Comparison of ENCODE assay signal across 8 cellular contexts in the genomic region with DNA sequence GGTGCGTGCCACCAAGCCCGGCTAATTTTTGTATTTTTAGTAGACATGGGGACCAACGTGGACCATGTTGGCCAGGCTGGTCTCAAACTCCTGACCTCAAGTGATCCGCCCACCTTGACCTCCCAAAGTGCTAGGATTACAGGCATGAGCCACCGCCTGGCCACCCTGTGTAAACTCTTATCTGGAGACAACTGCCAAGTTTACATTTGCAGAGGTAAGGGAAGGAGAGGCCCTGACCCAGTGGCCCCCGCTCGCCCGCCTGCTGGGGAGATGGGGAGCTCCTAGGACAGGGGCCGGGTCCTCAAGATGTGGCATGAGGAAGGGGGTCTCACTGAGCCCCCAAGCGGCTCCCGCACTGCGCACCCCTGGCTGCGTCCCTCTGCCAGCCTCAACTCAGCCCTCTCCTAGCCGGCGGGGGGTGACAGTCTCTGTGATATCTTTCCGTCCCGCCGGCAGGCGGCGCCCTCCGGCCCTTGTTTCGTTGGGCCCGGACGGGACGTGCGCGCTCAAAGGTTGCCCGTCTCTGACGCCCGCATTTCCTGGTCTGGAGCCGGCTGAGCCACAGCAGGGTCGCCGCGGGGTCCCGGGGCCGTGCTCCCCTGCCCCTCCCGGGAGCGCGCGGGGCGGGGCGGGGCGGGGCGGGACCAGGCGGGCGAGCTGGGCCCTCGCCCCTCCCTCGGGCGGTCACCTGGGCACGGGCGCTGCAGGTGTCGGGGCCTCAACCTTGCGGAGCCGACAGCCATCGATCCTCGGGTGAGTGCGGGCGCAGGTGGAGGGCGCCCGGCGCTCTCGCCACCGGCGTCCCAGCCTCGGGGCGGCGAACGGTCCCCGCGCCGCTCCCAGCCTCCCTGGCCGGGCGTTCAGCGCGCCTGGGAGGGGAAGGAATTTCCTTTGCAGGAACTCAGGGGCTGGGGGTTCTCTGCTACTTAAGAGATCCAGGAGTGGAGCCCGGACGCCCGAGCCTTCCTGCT. TPM values are rescaled to one million over a fixed set of nuclear protein-coding genes. Genes with fewer than 3 reads are reported as not detected.
DNase-seq lines count a peak whose midpoint lies in the region; ATAC-seq, FAIRE-seq and TF ChIP-seq lines count a peak whose summit lies in the region.

A gene with protein sequence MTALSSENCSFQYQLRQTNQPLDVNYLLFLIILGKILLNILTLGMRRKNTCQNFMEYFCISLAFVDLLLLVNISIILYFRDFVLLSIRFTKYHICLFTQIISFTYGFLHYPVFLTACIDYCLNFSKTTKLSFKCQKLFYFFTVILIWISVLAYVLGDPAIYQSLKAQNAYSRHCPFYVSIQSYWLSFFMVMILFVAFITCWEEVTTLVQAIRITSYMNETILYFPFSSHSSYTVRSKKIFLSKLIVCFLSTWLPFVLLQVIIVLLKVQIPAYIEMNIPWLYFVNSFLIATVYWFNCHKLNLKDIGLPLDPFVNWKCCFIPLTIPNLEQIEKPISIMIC (plus strand): TSS at position 533 of the 971 bp plus-strand sequence. CDS start 45,978 bp downstream, outside the sequence.

- TF ChIP-seq CTCF in CD14-positive monocyte (IDR thresholded peaks at IDR 0.05) (peak; percentile 91), H1 (IDR thresholded peaks at IDR 0.05; ENCODE audit: control extremely low read depth in 1 of 3, insufficient read depth in 1 of 3, low read depth in 1 of 3, low read length in 3 of 3) (peak; percentile 78 to 85 (median 83)), mesothelial cell of epicardium (IDR thresholded peaks at IDR 0.05; ENCODE audit: unreplicated experiment) (peak; percentile 81)

- CTCF ChIA-PET in activated CD4-positive, alpha-beta memory T cell treated with anti-CD3 and anti-CD28 coated beads for 36 hours (lab: Charles Lee) = interaction anchor here (0.9 to 1.7 kb wide), 6 partner anchors 9 to 70 kb away, joined by 3 to 12 read pairs (median 4); no protein-coding TSS in a partner anchor
- CTCF ChIA-PET in H1 (lab: Charles Lee; ENCODE audit: partially characterized antibody) = interaction anchor here (0.8 to 3.0 kb wide), 4 partner anchors 17 to 216 kb away, joined by 3 to 17 read pairs (median 4); no protein-coding TSS in a partner anchor

- WGBS in H1 (ENCODE audit: extremely low coverage in 1 of 2, insufficient coverage in 1 of 2, insufficient read length in 1 of 2, insufficient replicate concordance in 2 of 2, low coverage in 1 of 2, low lambda C conversion rate in 2 of 2, missing lambda C conversion rate in 1 of 2), 2 experiments = 8% methylated on average over 62 of the region's 78 CpGs; no CpG with 5 or more reads in 1 of the 2 experiments

- H3K79me1 ChIP-seq in H1 (ENCODE audit: low read depth, low read length) = no peaks in the 10 kb centered on the region

- H3K56ac ChIP-seq in H1 (replicated peaks; ENCODE audit: insufficient read length, low read depth, low read length) = peak within 1 kb of the TSS; percentile 39

- H4K91ac ChIP-seq in H1 (replicated peaks; ENCODE audit: insufficient read length, low read length) = peak within 1 kb of the TSS; percentile 29

- no peaks in the 10 kb centered on the region for H3K9me3 ChIP-seq in H1 (ENCODE audit: insufficient read depth in 2 of 2, low read depth in 1 of 2, low read length in 1 of 2)

- POLR2A ChIA-PET in activated CD4-positive, alpha-beta memory T cell treated with anti-CD3 and anti-CD28 coated beads for 36 hours (lab: Charles Lee) = no interaction called here
- POLR2A ChIA-PET in H1 (lab: Charles Lee; ENCODE audit: partially characterized antibody) = interaction anchor here (0.6 kb wide), 1 partner anchor 51 kb away, joined by 3 read pairs; no protein-coding TSS in a partner anchor

- TF ChIP-seq EP300 in H1 (IDR thresholded peaks at IDR 0.05; ENCODE audit: borderline replicate concordance in 1 of 2, low read depth in 2 of 2, low read length in 2 of 2) = no peak

- H4K20me1 ChIP-seq in H1 (replicated peaks in 1 of 2; ENCODE audit: control insufficient read depth in 1 of 2, insufficient read depth in 2 of 2, low read length in 2 of 2) = no peaks in the 10 kb centered on the region

- peak within 1 kb of the TSS in 3 of 4 experiments; percentile 6 to 20 (median 10); a peak in 3 of 7 replicates for H3K9ac ChIP-seq in H1 (replicated peaks in 1 of 4; ENCODE audit: extremely low read depth in 1 of 4, low read depth in 3 of 4, low read length in 3 of 4)

- peak within 1 kb of the TSS; percentile 69 to 79 for H3K4me2 ChIP-seq in H1 (ENCODE audit: insufficient read depth in 1 of 2, low read depth in 2 of 2, low read length in 2 of 2)

- peak within 1 kb of the TSS; percentile 83; the same call in 1 of the 2 replicates for H2AFZ ChIP-seq in H1 (ENCODE audit: low read length)

- peak within 1 kb of the TSS; percentile 78 to 89 (median 82) for H3K27ac Mint-ChIP-seq in CD14-positive monocyte
- no peak within 1 kb of the TSS for H3K27ac Mint-ChIP-seq in activated CD4-positive, alpha-beta memory T cell treated with anti-CD3 and anti-CD28 coated beads for 36 hours
- no peak within 1 kb of the TSS for H3K27ac Mint-ChIP-seq in mesothelial cell of epicardium

- H3K23ac ChIP-seq in H1 (ENCODE audit: insufficient read length) = no peak within 1 kb of the TSS

- peaks cover 2 to 7% (median 5%) of the 10 kb centered on the region in 7 donors for H3K9me3 Mint-ChIP-seq in CD14-positive monocyte
- H3K9me3 Mint-ChIP-seq in activated CD4-positive, alpha-beta memory T cell treated with anti-CD3 and anti-CD28 coated beads for 36 hours = peaks cover 4% of the 10 kb centered on the region
- H3K9me3 Mint-ChIP-seq in mesothelial cell of epicardium = no peaks in the 10 kb centered on the region

- no peak within 1 kb of the TSS for H2BK5ac ChIP-seq in H1 (ENCODE audit: low read depth, low read length)

- ATAC-seq in HG03354 (IDR thresholded peaks at IDR 0.05; ENCODE audit: poor library complexity, severe bottlenecking, unreplicated experiment) = peak; percentile 91

- TF ChIP-seq RAD21 in H1 (IDR thresholded peaks at IDR 0.05 in 1 of 2, conservative IDR thresholded peaks at IDR 0.05 in 1 of 2; ENCODE audit: low read depth in 2 of 2, low read length in 2 of 2) = peak; percentile 39 to 68; a peak in 3 of 4 replicates

- H3K4me3 Mint-ChIP-seq in CD14-positive monocyte (peak within 1 kb of the TSS; percentile 93 to 94), mesothelial cell of epicardium (peak within 1 kb of the TSS; percentile 78)
- H3K4me3 Mint-ChIP-seq in activated CD4-positive, alpha-beta memory T cell treated with anti-CD3 and anti-CD28 coated beads for 36 hours = peak within 1 kb of the TSS; percentile 82

- no peaks in the 10 kb centered on the region for H3K27me3 ChIP-seq in H1 (replicated peaks in 1 of 4; ENCODE audit: control insufficient read depth in 3 of 4, extremely low read depth in 1 of 4, insufficient read depth in 3 of 4, low read length in 3 of 4)

- intact Hi-C loops in CD14-positive monocyte (cut with micrococcal nuclease) = loop anchor here (5.0 to 10.0 kb wide), 3 partner anchors 53 to 270 kb away; a partner anchor contains a TSS
- intact Hi-C loops in activated CD4-positive, alpha-beta memory T cell treated with anti-CD3 and anti-CD28 coated beads for 36 hours (cut with micrococcal nuclease) = loop anchor here (1.0 to 5.0 kb wide), 5 partner anchors 9 to 275 kb away; a partner anchor contains a TSS

- H3K14ac ChIP-seq in H1 (ENCODE audit: insufficient read length) = no peak within 1 kb of the TSS

- H4K5ac ChIP-seq in H1 (ENCODE audit: insufficient read length, low read depth, low read length) = no peak within 1 kb of the TSS

- peak within 1 kb of the TSS; percentile 54 to 81 (median 76) for H3K4me3 ChIP-seq in H1 (ENCODE audit: extremely low read depth in 1 of 4, insufficient read depth in 2 of 4, low read depth in 3 of 4, low read length in 4 of 4)

- H3K4ac ChIP-seq in H1 (replicated peaks; ENCODE audit: insufficient read length, low read depth, low read length) = no peak within 1 kb of the TSS

- H3K36me3 Mint-ChIP-seq in CD14-positive monocyte = peaks cover 10 to 15% of the 10 kb centered on the region in 2 donors
- no peaks in the 10 kb centered on the region for H3K36me3 Mint-ChIP-seq in activated CD4-positive, alpha-beta memory T cell treated with anti-CD3 and anti-CD28 coated beads for 36 hours
- H3K36me3 Mint-ChIP-seq in mesothelial cell of epicardium = peaks cover 1% of the 10 kb centered on the region

- H3K23me2 ChIP-seq in H1 (ENCODE audit: low read depth, low read length) = peaks cover 7% of the 10 kb centered on the region; the same call in 1 of the 2 replicates

- DNase-seq in CD14-positive monocyte (ENCODE audit: low spot score) = peak; percentile 82
- peak; percentile 75 for DNase-seq in GM19238 (ENCODE audit: insufficient read length, low spot score)
- peak; percentile 93 for DNase-seq in NCI-H510A (lab: John Stamatoyannopoulos, UW)
- DNase-seq in activated CD4-positive, alpha-beta memory T cell treated with anti-CD3 and anti-CD28 coated beads for 36 hours = peak; percentile 89
- DNase-seq in H1 (ENCODE audit: low read depth in 1 of 2, low spot score in 2 of 2) = peak; percentile 54 to 97
- DNase-seq in mesothelial cell of epicardium (ENCODE audit: low spot score in 2 of 2, unreplicated experiment in 2 of 2) = peak; percentile 58 to 77
- DNase-seq in stimulated activated CD8-positive, alpha-beta memory T cell treated with anti-CD3 and anti-CD28 coated beads, Interleukin-4, amount 100 ng/mL, for 1 hour (ENCODE audit: low read depth in 2 of 2, low spot score in 1 of 2) = peak; percentile 36 to 62

- no peak for TF ChIP-seq POLR2A in H1 (IDR thresholded peaks at IDR 0.05; ENCODE audit: control extremely low read depth in 1 of 2, low read depth in 2 of 2, low read length in 2 of 2)

- H3K4me1 ChIP-seq in H1 (replicated peaks in 1 of 4; ENCODE audit: control insufficient read depth in 3 of 4, insufficient read depth in 4 of 4, low read length in 3 of 4) = peaks cover 0 to 7% (median 5%) of the 10 kb centered on the region in 4 experiments; a peak in 4 of 7 replicates

- H2BK15ac ChIP-seq in H1 (ENCODE audit: low read length) = no peak within 1 kb of the TSS

- H3K36me3 ChIP-seq in H1 (ENCODE audit: control insufficient read depth in 2 of 4, insufficient read depth in 4 of 4, low read length in 3 of 4) = no peaks in the 10 kb centered on the region

- H3K27me3 Mint-ChIP-seq in CD14-positive monocyte (ENCODE audit: low read depth in 3 of 3) = peaks cover 0 to 2% (median 0%) of the 10 kb centered on the region in 3 donors
- no peaks in the 10 kb centered on the region for H3K27me3 Mint-ChIP-seq in activated CD4-positive, alpha-beta memory T cell treated with anti-CD3 and anti-CD28 coated beads for 36 hours
- peaks cover 55% of the 10 kb centered on the region for H3K27me3 Mint-ChIP-seq in mesothelial cell of epicardium (ENCODE audit: low read depth)

- H2BK120ac ChIP-seq in H1 (replicated peaks; ENCODE audit: low read depth, low read length) = no peak within 1 kb of the TSS

- H4K8ac ChIP-seq in H1 (ENCODE audit: extremely low read depth, insufficient read depth, low read length) = peak within 1 kb of the TSS; percentile 53; the same call in 1 of the 2 replicates

- H2AK5ac ChIP-seq in H1 (ENCODE audit: low read depth, low read length) = no peak within 1 kb of the TSS

- no peak within 1 kb of the TSS for H3K27ac ChIP-seq in H1 (ENCODE audit: low read depth, low read length)

- no peak within 1 kb of the TSS for H2BK12ac ChIP-seq in H1 (ENCODE audit: low read depth, low read length)

- peaks cover 19% of the 10 kb centered on the region for H3K4me1 Mint-ChIP-seq in CD14-positive monocyte
- peaks cover 14% of the 10 kb centered on the region for H3K4me1 Mint-ChIP-seq in activated CD4-positive, alpha-beta memory T cell treated with anti-CD3 and anti-CD28 coated beads for 36 hours (ENCODE audit: low read depth)
- H3K4me1 Mint-ChIP-seq in mesothelial cell of epicardium = peaks cover 3% of the 10 kb centered on the region

- no peak within 1 kb of the TSS for H2BK20ac ChIP-seq in H1 (ENCODE audit: low read length)

- H3K79me2 ChIP-seq in H1 (ENCODE audit: control insufficient read depth in 1 of 2, insufficient read depth in 2 of 2, low read length in 2 of 2) = no peaks in the 10 kb centered on the region

- H3K18ac ChIP-seq in H1 (ENCODE audit: extremely low read depth, low read length) = peak within 1 kb of the TSS; percentile 56; the same call in 1 of the 2 replicates

- no peak for FAIRE-seq in H1 (lab: Jason Lieb, UNC)

RNA-seq across cellular contexts. Expression of the gene that starts here (rescaled TPM):
- polyA plus RNA-seq in CD14-positive monocyte = 10 to 100 TPM; 11.5 to 19.7 TPM
- total RNA-seq in activated CD4-positive, alpha-beta memory T cell treated with anti-CD3 and anti-CD28 coated beads for 36 hours = 1 to 10 TPM; 5.7 to 7.0 TPM
- 16.6 and 16.7 TPM in 2 replicates for total RNA-seq in H1 (2021; fragmentation: NEBNext Ultra II Directional; extraction: Animal tissue kit (Norgen Biotek cat#: 25700))
- 8.2 and 14.3 TPM in 2 replicates for polyA plus RNA-seq in H1 (2011; rRNA removed)
- polyA plus RNA-seq in H1 (2011; cell fraction: cytosol; rRNA removed) = 15.1 TPM
- polyA plus RNA-seq in H1 (2011; cell fraction: nucleus; rRNA removed) = 6.2 TPM
- 6.7 to 9.8 TPM (median 8.9 TPM) in 4 replicates for polyA plus RNA-seq in H1 (2012, experiment 1 of 2)
- polyA plus RNA-seq in H1 (2012, experiment 2 of 2) = 5.7 TPM
- 31.7 TPM for polyA plus RNA-seq in H1 (2013, experiment 1 of 2)
- 30.9 TPM for polyA plus RNA-seq in H1 (2013, experiment 2 of 2)
- 7.4 and 10.8 TPM in 2 replicates for polyA minus RNA-seq in H1 (2011; rRNA and poly(A)+ RNA removed)
- 9.7 TPM for polyA minus RNA-seq in H1 (2011; cell fraction: cytosol; rRNA and poly(A)+ RNA removed)
- 14.4 TPM for polyA minus RNA-seq in H1 (2011; cell fraction: nucleus; rRNA and poly(A)+ RNA removed)
- 0.44 to 1.0 TPM (median 0.45 TPM) in 3 replicates for total RNA-seq in mesothelial cell of epicardium

Comparison
In these comparisons a context has a peak if more than half of its experiments do, and no peak if none do; other contexts are left out.
1. H3K27ac Mint-ChIP-seq: peak in CD14-positive monocyte (7 of 7); none in activated CD4-positive, alpha-beta memory T cell treated with anti-CD3 and anti-CD28 coated beads for 36 hours (single experiment) and mesothelial cell of epicardium (single experiment).
2. Peak in every context shown above with its lines, with median percentiles within 50 percentile points of each other: DNase-seq, H3K4me3 Mint-ChIP-seq and CTCF ChIP-seq.